In the genomic region with DNA sequence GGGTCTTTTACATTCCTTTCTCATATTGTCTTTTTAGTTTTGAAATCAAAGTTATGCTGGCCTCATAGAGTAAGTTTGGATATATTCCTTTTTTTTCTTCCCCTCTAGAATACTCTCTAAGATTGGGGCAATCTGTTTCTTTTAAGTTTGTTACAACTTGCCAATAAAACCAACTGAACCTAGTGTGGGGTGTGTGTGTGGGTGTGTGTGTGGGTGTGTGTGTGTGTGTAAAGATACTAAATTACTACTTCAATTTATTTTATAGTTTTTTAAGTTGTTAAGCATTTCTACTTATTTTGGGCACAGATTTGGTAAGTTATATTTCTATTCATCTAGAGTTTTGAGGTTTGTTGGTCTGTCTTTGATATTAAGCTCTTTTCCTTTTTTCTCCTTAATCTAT, we compare ENCODE assay signal across 8 cellular contexts.
"Had no signal": no experiment of that assay in that cellular context is flagged by ENCODE, and none has a peak within 500 bp of the region (broad histone marks: within the 10 kb centered on the region; RNA-seq: fewer than 3 reads in every experiment).

No MANE protein-coding gene starts in this region.

- ATAC-seq: GM12878 had no signal

- FAIRE-seq: G401.6, GM12878, GM12891, GM12892, GM18507, GM19239 had no signal

- H3K4me3 ChIP-seq: GM12878 had no signal

- DNase-seq: GDM1, GF-D8 had no signal
